31 cellular contexts compared by ENCODE assay signal in the genomic region with DNA sequence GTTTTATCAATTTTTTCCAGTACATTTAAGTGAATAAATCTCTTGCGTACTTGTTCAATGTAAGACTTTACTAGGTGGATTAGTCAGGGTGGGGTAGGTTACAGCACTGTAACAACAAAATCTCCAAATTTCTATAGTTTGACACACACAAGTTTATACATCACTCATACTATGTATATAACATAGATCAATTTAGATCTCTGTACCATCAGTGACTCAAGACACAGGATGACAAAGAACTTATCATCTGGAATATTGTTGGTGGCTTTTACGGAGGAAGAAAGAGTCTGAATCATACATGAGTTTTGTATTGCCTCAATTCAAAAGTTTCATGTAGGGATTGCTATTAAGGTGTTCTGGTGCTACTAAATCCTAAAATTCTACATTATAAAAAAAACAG.
"Had no signal": no experiment of that assay in that cellular context is flagged by ENCODE, and none has a peak within 500 bp of the region (broad histone marks: within the 10 kb centered on the region; RNA-seq: fewer than 3 reads in every experiment).

No MANE protein-coding gene starts in this region.

- ATAC-seq: esophagus mucosa; gastroesophageal sphincter; heart left ventricle; left cardiac atrium; left lung; mucosa of descending colon; natural killer cell treated with Interleukin-12 subunit alpha and Interleukin-12 subunit beta and Interleukin-15 and Interleukin-18, amount 100 ng/mL, for 72 hours; sciatic nerve had no signal

- H3K27me3 ChIP-seq: gastroesophageal sphincter, heart left ventricle, hepatocyte, left lung, neutrophil, right atrium auricular region, stomach, thyroid gland, vagina had no signal

- H3K4me1 Mint-ChIP-seq: naive B cell, neural crest cell had no signal

- DNase-seq: dorsolateral prefrontal cortex; effector CD4-positive, alpha-beta T cell; foreskin fibroblast; heart left ventricle; kidney; left cardiac atrium; left lung; mesenchymal stem cell; mucosa of descending colon; naive B cell; stimulated activated CD4-positive, alpha-beta T cell treated with anti-CD3 and anti-CD28 coated beads, Interleukin-12 subunit alpha, Interleukin-12 subunit beta, amount 100 ng/mL, for 4 hours; stimulated activated CD4-positive, alpha-beta T cell treated with anti-CD3 and anti-CD28 coated beads, Interleukin-1b, Interleukin-23, amount 100 ng/mL, for 48 hours; stimulated activated CD4-positive, alpha-beta T cell treated with anti-CD3 and anti-CD28 coated beads, Interleukin-4, amount 100 ng/mL, for 1 hour; stimulated activated CD8-positive, alpha-beta memory T cell treated with anti-CD3 and anti-CD28 coated beads, Interleukin-4, amount 100 ng/mL, for 48 hours; stimulated activated naive CD4-positive, alpha-beta T cell treated with Interleukin-2 at 50 U/mL for 16 hours; stomach; thyroid gland; trophoblast cell had no signal

- H3K36me3 Mint-ChIP-seq: mesothelial cell of epicardium; naive B cell; natural killer cell treated with Interleukin-12 subunit alpha and Interleukin-12 subunit beta and Interleukin-15 and Interleukin-18, amount 100 ng/mL, for 72 hours had no signal

- H3K4me1 ChIP-seq: gastroesophageal sphincter, heart left ventricle, left lung, parathyroid adenoma, prostate gland, right atrium auricular region, stomach, vagina had no signal

- H3K27me3 Mint-ChIP-seq: naive B cell; natural killer cell treated with Interleukin-12 subunit alpha and Interleukin-12 subunit beta and Interleukin-15 and Interleukin-18, amount 100 ng/mL, for 72 hours had no signal

- H3K27ac Mint-ChIP-seq: mesothelial cell of epicardium; naive B cell; natural killer cell treated with Interleukin-12 subunit alpha and Interleukin-12 subunit beta and Interleukin-15 and Interleukin-18, amount 100 ng/mL, for 72 hours had no signal

- H3K4me3 Mint-ChIP-seq: mesothelial cell of epicardium; naive B cell; natural killer cell treated with Interleukin-12 subunit alpha and Interleukin-12 subunit beta and Interleukin-15 and Interleukin-18, amount 100 ng/mL, for 72 hours; neural crest cell had no signal

- H3K27ac ChIP-seq: dorsolateral prefrontal cortex, epithelial cell of prostate, gastroesophageal sphincter, heart left ventricle, hepatocyte, left lung, neutrophil, parathyroid adenoma, prostate gland, right atrium auricular region, stomach, thyroid gland, vagina had no signal

- H3K9me3 Mint-ChIP-seq: natural killer cell treated with Interleukin-12 subunit alpha and Interleukin-12 subunit beta and Interleukin-15 and Interleukin-18, amount 100 ng/mL, for 72 hours; neural crest cell had no signal
